ENCODE assay signal across 10 cellular contexts in genomic region chr3:189049458-189050231, GRCh38.
DNase-seq lines count a peak whose midpoint lies in the region; ATAC-seq, FAIRE-seq and TF ChIP-seq lines count a peak whose summit lies in the region.
"Had no signal": no experiment of that assay in that cellular context is flagged by ENCODE, and none has a peak within 500 bp of the region (broad histone marks: within the 10 kb centered on the region; RNA-seq: fewer than 3 reads in every experiment).

No MANE protein-coding gene starts in this region.

- H3K79me2 ChIP-seq in OCI-LY3 (ENCODE audit: low read length): no peaks in the 10 kb centered on the region

- peaks cover 8% of the 10 kb centered on the region for H3K9me3 Mint-ChIP-seq in activated naive CD8-positive, alpha-beta T cell treated with anti-CD3 and anti-CD28 coated beads, Interleukin-2, amount 10 ng/mL, durations not matched to agents 7 days and 5 days

- no peak overlapping the region for H2AFZ ChIP-seq in OCI-LY3 (ENCODE audit: low read depth, low read length)

- H3K4me1 Mint-ChIP-seq in activated naive CD8-positive, alpha-beta T cell treated with anti-CD3 and anti-CD28 coated beads, Interleukin-2, amount 10 ng/mL, durations not matched to agents 7 days and 5 days: peaks cover 17% of the 10 kb centered on the region

- H3K27ac Mint-ChIP-seq in activated naive CD8-positive, alpha-beta T cell treated with anti-CD3 and anti-CD28 coated beads, Interleukin-2, amount 10 ng/mL, durations not matched to agents 7 days and 5 days: peak overlapping the region; percentile 83

- no peak for TF ChIP-seq POLR2A in GM12891 (IDR thresholded peaks at IDR 0.05; ENCODE audit: low read depth, low read length)

- no peak overlapping the region for H3K4me2 ChIP-seq in OCI-LY3 (ENCODE audit: low read length)

- TF ChIP-seq CTCF in OCI-LY3 (IDR thresholded peaks at IDR 0.05; ENCODE audit: low read depth, low read length) (peak; percentile 38), retinal pigment epithelial cell (conservative IDR thresholded peaks at IDR 0.05; ENCODE audit: low read depth, low read length) (peak; percentile 22)

- POLR2A ChIA-PET in activated naive CD8-positive, alpha-beta T cell treated with anti-CD3 and anti-CD28 coated beads, Interleukin-2, amount 10 ng/mL, durations not matched to agents 7 days and 5 days (lab: Charles Lee): no interaction called here

- 0 out of 2 replicates have a peak, but pooled peaks cover 4% of the 10 kb centered on the region for H3K4me1 ChIP-seq in OCI-LY3 (ENCODE audit: low read length)
- H3K4me1 ChIP-seq: testis had no signal

- no peaks in the 10 kb centered on the region for H4K20me1 ChIP-seq in OCI-LY3 (ENCODE audit: insufficient read depth, low read length)

- H3K9ac ChIP-seq in OCI-LY3 (ENCODE audit: low read length): no peak overlapping the region

- ATAC-seq in activated naive CD8-positive, alpha-beta T cell treated with anti-CD3 and anti-CD28 coated beads, Interleukin-2, amount 10 ng/mL, durations not matched to agents 7 days and 5 days (ENCODE audit: low read depth): peak; percentile 67
- no peak for ATAC-seq in GM21825 (IDR thresholded peaks at IDR 0.05; ENCODE audit: unreplicated experiment)
- ATAC-seq in HG03280 (IDR thresholded peaks at IDR 0.05; ENCODE audit: unreplicated experiment): no peak

- no peaks in the 10 kb centered on the region for H3K36me3 ChIP-seq in OCI-LY3 (replicated peaks; ENCODE audit: low read depth, low read length)

- no peaks in the 10 kb centered on the region for H3K27me3 ChIP-seq in OCI-LY3 (ENCODE audit: low read depth, low read length)
- H3K27me3 ChIP-seq: testis had no signal

- no peak for FAIRE-seq in GM12891 (lab: Jason Lieb, UNC)

- H3K4me3 ChIP-seq in OCI-LY3 (ENCODE audit: low read length): no peak overlapping the region
- no peak overlapping the region for H3K4me3 ChIP-seq in retinal pigment epithelial cell (ENCODE audit: low read length)
- H3K4me3 ChIP-seq: testis had no signal

- H3K27ac ChIP-seq in OCI-LY3 (ENCODE audit: low read length): no peak overlapping the region
- H3K27ac ChIP-seq: testis had no signal

- no peaks in the 10 kb centered on the region for H3K9me3 ChIP-seq in OCI-LY3 (ENCODE audit: insufficient read depth, low read length)
- H3K9me3 ChIP-seq: testis had no signal

- peak; percentile 20 for DNase-seq in activated naive CD4-positive, alpha-beta T cell treated with Interleukin-2 at 50 U/mL for 16 hours
- DNase-seq in activated naive CD4-positive, alpha-beta T cell treated with anti-CD3 and anti-CD28 coated beads, Interleukin-2, amount 50 U/mL, for 16 hours: no peak
- no peak for DNase-seq in activated naive CD8-positive, alpha-beta T cell treated with anti-CD3 and anti-CD28 coated beads, Interleukin-2, amount 10 ng/mL, durations not matched to agents 7 days and 5 days
- DNase-seq in retinal pigment epithelial cell (ENCODE audit: low read depth) (no peak), GM12891 (ENCODE audit: insufficient read length, low spot score) (no peak)
- DNase-seq: GOT3, testis had no signal

- peaks cover 12% of the 10 kb centered on the region for H3K36me3 Mint-ChIP-seq in activated naive CD8-positive, alpha-beta T cell treated with anti-CD3 and anti-CD28 coated beads, Interleukin-2, amount 10 ng/mL, durations not matched to agents 7 days and 5 days

- no peaks in the 10 kb centered on the region for H3K27me3 Mint-ChIP-seq in activated naive CD8-positive, alpha-beta T cell treated with anti-CD3 and anti-CD28 coated beads, Interleukin-2, amount 10 ng/mL, durations not matched to agents 7 days and 5 days

- H3K4me3 Mint-ChIP-seq in activated naive CD8-positive, alpha-beta T cell treated with anti-CD3 and anti-CD28 coated beads, Interleukin-2, amount 10 ng/mL, durations not matched to agents 7 days and 5 days: peak overlapping the region; percentile 62

TF ChIP-seq in GM12891, 5 proteins besides CTCF, POLR2A, EP300 and RAD21:
- TF ChIP-seq POLR2AphosphoS5 (IDR thresholded peaks at IDR 0.05; ENCODE audit: low read depth, low read length) (no peak), TAF1 (IDR thresholded peaks at IDR 0.05; ENCODE audit: low read depth, low read length) (no peak), SPI1 (IDR thresholded peaks at IDR 0.05; ENCODE audit: low read depth, low read length) (no peak), PAX5 (IDR thresholded peaks at IDR 0.05; ENCODE audit: insufficient read depth, low read length, severe bottlenecking) (no peak), POU2F2 (IDR thresholded peaks at IDR 0.05; ENCODE audit: low read depth, low read length) (no peak)
TF ChIP-seq in GM12891: peak in this region for 0.
